1 cellular context compared by ENCODE assay signal in genomic region chrX:9327747-9328145, GRCh38.
TF ChIP-seq lines count a peak whose summit lies in the region.

No MANE protein-coding gene starts in this region.

TF ChIP-seq in GM23338, 12 proteins besides CTCF, POLR2A, EP300 and RAD21 (continued from another document):
- TF ChIP-seq ZNF462 (CRISPR knock-in tag; IDR thresholded peaks at IDR 0.05) (no peak), NANOG (IDR thresholded peaks at IDR 0.05; ENCODE audit: borderline replicate concordance) (no peak), ZNF331 (CRISPR knock-in tag; IDR thresholded peaks at IDR 0.05; ENCODE audit: low read depth) (no peak), ETS1 (IDR thresholded peaks at IDR 0.05) (no peak), REST (IDR thresholded peaks at IDR 0.05; ENCODE audit: unreplicated experiment) (no peak), POLR2AphosphoS5 (IDR thresholded peaks at IDR 0.05; ENCODE audit: low read depth) (no peak), ZNF114 (CRISPR knock-in tag; IDR thresholded peaks at IDR 0.05) (no peak), JUNB (IDR thresholded peaks at IDR 0.05; ENCODE audit: unreplicated experiment) (no peak)
